In genomic region chr5:27727254-27727653, GRCh38 we compare ENCODE assay signal across 18 cellular contexts.
"Had no signal": no experiment of that assay in that cellular context is flagged by ENCODE, and none has a peak within 500 bp of the region (broad histone marks: within the 10 kb centered on the region; RNA-seq: fewer than 3 reads in every experiment).

No MANE protein-coding gene starts in this region.

- H3K4me1 ChIP-seq: foreskin keratinocyte, left ventricle myocardium inferior, lower lobe of right lung, parathyroid adenoma, right atrium auricular region, sigmoid colon had no signal

- H3K27me3 ChIP-seq: foreskin keratinocyte, right atrium auricular region, sigmoid colon had no signal

- H3K4me3 Mint-ChIP-seq: endodermal cell, memory B cell, naive B cell, nephron had no signal

- H3K36me3 Mint-ChIP-seq: memory B cell, naive B cell had no signal

- H3K9me3 Mint-ChIP-seq: endodermal cell, memory B cell, nephron had no signal

- H3K27me3 Mint-ChIP-seq: memory B cell, naive B cell had no signal

- H3K27ac Mint-ChIP-seq: endodermal cell, memory B cell, naive B cell had no signal

- H3K9me3 ChIP-seq: left ventricle myocardium inferior, lower lobe of right lung, right atrium auricular region, sigmoid colon had no signal

- DNase-seq: effector CD4-positive, alpha-beta T cell; endodermal cell; erythroblast; foreskin keratinocyte; left cardiac atrium; left ventricle myocardium inferior; lower lobe of right lung; naive B cell; sigmoid colon; stimulated activated CD4-positive, alpha-beta T cell treated with anti-CD3 and anti-CD28 coated beads, Interleukin-2, amount 100 ng/mL, for 48 hours; stimulated activated naive CD4-positive, alpha-beta T cell treated with Interleukin-2 at 50 U/mL for 16 hours; trophoblast cell had no signal

- H3K27ac ChIP-seq: coronary artery, foreskin keratinocyte, left ventricle myocardium inferior, lower lobe of right lung, parathyroid adenoma, right atrium auricular region, sigmoid colon, skin epidermis had no signal

- H3K4me1 Mint-ChIP-seq: memory B cell, naive B cell, nephron had no signal

- H3K36me3 ChIP-seq: left ventricle myocardium inferior, lower lobe of right lung, right atrium auricular region, sigmoid colon had no signal

- H3K4me3 ChIP-seq: coronary artery, left ventricle myocardium inferior, lower lobe of right lung, right atrium auricular region, sigmoid colon, skin epidermis had no signal

- ATAC-seq: foreskin keratinocyte, left cardiac atrium, lower lobe of right lung had no signal

- H3K9ac ChIP-seq: parathyroid adenoma had no signal
